2 cellular contexts compared by ENCODE assay signal in genomic region chr14:34025325-34026017, GRCh38.
TF ChIP-seq lines count a peak whose summit lies in the region.

No MANE protein-coding gene starts in this region.

TF ChIP-seq in HepG2, 621 proteins besides CTCF, POLR2A, EP300 and RAD21 (continues in another document):
- TF ChIP-seq TMF1 (CRISPR knock-in tag; IDR thresholded peaks at IDR 0.05; ENCODE audit: low read depth) (0 out of 2 replicates have a peak, but pooled peaks have one; percentile 32), ZNF362 (CRISPR knock-in tag; IDR thresholded peaks at IDR 0.05; ENCODE audit: borderline replicate concordance) (0 out of 2 replicates have a peak, but pooled peaks have one; percentile 19), ZNF839 (CRISPR knock-in tag; IDR thresholded peaks at IDR 0.05; ENCODE audit: borderline replicate concordance) (peak; percentile 83; the same call in 1 of the 2 replicates), JARID2 (CRISPR knock-in tag; IDR thresholded peaks at IDR 0.05; ENCODE audit: insufficient replicate concordance) (no peak), NKX3-1 (CRISPR knock-in tag; IDR thresholded peaks at IDR 0.05) (no peak), ZSCAN9 (CRISPR knock-in tag; IDR thresholded peaks at IDR 0.05; ENCODE audit: borderline replicate concordance) (no peak), MIER3 (CRISPR knock-in tag; IDR thresholded peaks at IDR 0.05; ENCODE audit: borderline replicate concordance) (no peak), ZFX (CRISPR knock-in tag; IDR thresholded peaks at IDR 0.05; ENCODE audit: low read depth) (0 out of 2 replicates have a peak, but pooled peaks have one; percentile 29), ZNF572 (CRISPR knock-in tag; IDR thresholded peaks at IDR 0.05) (no peak), ZHX1 (CRISPR knock-in tag; IDR thresholded peaks at IDR 0.05; ENCODE audit: low read depth) (no peak), ZBTB7A (CRISPR knock-in tag; IDR thresholded peaks at IDR 0.05) (no peak), ZNF646 (CRISPR knock-in tag; IDR thresholded peaks at IDR 0.05) (no peak), ZNF121 (CRISPR knock-in tag; IDR thresholded peaks at IDR 0.05) (no peak)

TF ChIP-seq in K562, 482 proteins besides CTCF, POLR2A, EP300 and RAD21:
- TF ChIP-seq CREB1 (IDR thresholded peaks at IDR 0.05): no peak
- TF ChIP-seq CREB1 (CRISPR knock-in tag; IDR thresholded peaks at IDR 0.05): no peak
- no peak for TF ChIP-seq ZNF274 (IDR thresholded peaks at IDR 0.05; ENCODE audit: borderline replicate concordance, low read depth, low read length)
- no peak for TF ChIP-seq MCM5 (IDR thresholded peaks at IDR 0.05; ENCODE audit: low read depth)
- TF ChIP-seq KDM2B (CRISPR knock-in tag; IDR thresholded peaks at IDR 0.05): no peak
- no peak for TF ChIP-seq SP2 (IDR thresholded peaks at IDR 0.05; ENCODE audit: extremely low read depth, low read depth, low read length, poor library complexity, severe bottlenecking)
- no peak for TF ChIP-seq EZH2 (IDR thresholded peaks at IDR 0.05; ENCODE audit: borderline replicate concordance, low read depth, low read length)
- TF ChIP-seq CEBPB (tag; IDR thresholded peaks at IDR 0.05): peak; percentile 49
- TF ChIP-seq RNF219 (CRISPR knock-in tag; IDR thresholded peaks at IDR 0.05): no peak
